In genomic region chr2:98472132-98472650, GRCh38 we compare ENCODE assay signal across 1 cellular context.
A peak's percentile ranks its signal among the peaks of the same experiment; 100 is the strongest.
TF ChIP-seq lines count a peak whose summit lies in the region.

No MANE protein-coding gene starts in this region.

TF ChIP-seq in K562, 482 proteins besides CTCF, POLR2A, EP300 and RAD21 (continued from another document and continues in another):
- no peak for TF ChIP-seq DPF2 (IDR thresholded peaks at IDR 0.05)
- no peak for TF ChIP-seq ZFX (CRISPR knock-in tag; IDR thresholded peaks at IDR 0.05)
- no peak for TF ChIP-seq MYNN (IDR thresholded peaks at IDR 0.05)
- no peak for TF ChIP-seq MYNN (CRISPR knock-in tag; IDR thresholded peaks at IDR 0.05)
- TF ChIP-seq ESRRA (IDR thresholded peaks at IDR 0.05; ENCODE audit: borderline replicate concordance, low read depth): no peak
- TF ChIP-seq ZNF280B (CRISPR knock-in tag; IDR thresholded peaks at IDR 0.05): no peak
- TF ChIP-seq IRF2 (CRISPR knock-in tag; IDR thresholded peaks at IDR 0.05): no peak
- peak; percentile 50 for TF ChIP-seq GATA2 (CRISPR knock-in tag; IDR thresholded peaks at IDR 0.05)
- TF ChIP-seq MED1 (CRISPR knock-in tag; IDR thresholded peaks at IDR 0.05; ENCODE audit: borderline replicate concordance): no peak
- TF ChIP-seq SRSF1 (IDR thresholded peaks at IDR 0.05; ENCODE audit: low read depth, low read length): no peak
- no peak for TF ChIP-seq SMARCB1 (IDR thresholded peaks at IDR 0.05; ENCODE audit: insufficient read length, low read depth)
- TF ChIP-seq HDAC8 (tag; IDR thresholded peaks at IDR 0.05): no peak
- no peak for TF ChIP-seq E2F6 (IDR thresholded peaks at IDR 0.05; ENCODE audit: borderline replicate concordance in 1 of 2, extremely low read depth in 1 of 2, insufficient read depth in 1 of 2, insufficient read length in 1 of 2, low read depth in 1 of 2, low read length in 1 of 2, poor library complexity in 1 of 2, severe bottlenecking in 1 of 2)
- no peak for TF ChIP-seq TAF9B (IDR thresholded peaks at IDR 0.05; ENCODE audit: partially characterized antibody)
- no peak for TF ChIP-seq ZNF280A (IDR thresholded peaks at IDR 0.05; ENCODE audit: low read depth, partially characterized antibody)
- no peak for TF ChIP-seq PHF8 (IDR thresholded peaks at IDR 0.05; ENCODE audit: borderline replicate concordance, low read length)
- TF ChIP-seq TRIM24 (IDR thresholded peaks at IDR 0.05): no peak
- no peak for TF ChIP-seq CSDE1 (IDR thresholded peaks at IDR 0.05)
- no peak for TF ChIP-seq ZFP30 (CRISPR knock-in tag; IDR thresholded peaks at IDR 0.05; ENCODE audit: borderline replicate concordance)
- TF ChIP-seq FOXK1 (CRISPR knock-in tag; IDR thresholded peaks at IDR 0.05; ENCODE audit: borderline replicate concordance): no peak
- TF ChIP-seq ZFPM2 (CRISPR knock-in tag; IDR thresholded peaks at IDR 0.05): no peak
- no peak for TF ChIP-seq SOX6 (IDR thresholded peaks at IDR 0.05)
- TF ChIP-seq L3MBTL2 (IDR thresholded peaks at IDR 0.05): no peak
- TF ChIP-seq BCOR (IDR thresholded peaks at IDR 0.05): no peak
- no peak for TF ChIP-seq ZNF778 (CRISPR knock-in tag; IDR thresholded peaks at IDR 0.05)
- no peak for TF ChIP-seq ZNF766 (CRISPR knock-in tag; conservative IDR thresholded peaks at IDR 0.05)
- TF ChIP-seq ZBTB49 (CRISPR knock-in tag; IDR thresholded peaks at IDR 0.05; ENCODE audit: borderline replicate concordance): no peak
- TF ChIP-seq FOXA3 (CRISPR knock-in tag; conservative IDR thresholded peaks at IDR 0.05 in 1 of 2, IDR thresholded peaks at IDR 0.05 in 1 of 2): no peak
- no peak for TF ChIP-seq U2AF2 (optimal IDR thresholded peaks at IDR 0.05; ENCODE audit: low read depth, low read length)
- peak; percentile 46; the same call in 1 of the 2 replicates for TF ChIP-seq TAL1 (IDR thresholded peaks at IDR 0.05)
- no peak for TF ChIP-seq CXXC5 (CRISPR knock-in tag; IDR thresholded peaks at IDR 0.05)
- TF ChIP-seq ELF2 (CRISPR knock-in tag; IDR thresholded peaks at IDR 0.05): no peak
- TF ChIP-seq TCF3 (CRISPR knock-in tag; IDR thresholded peaks at IDR 0.05): peak; percentile 36; the same call in 1 of the 2 replicates
- no peak for TF ChIP-seq ZBTB7A (IDR thresholded peaks at IDR 0.05; ENCODE audit: borderline replicate concordance, control insufficient read depth, low read depth, low read length)
- TF ChIP-seq ARID1B (IDR thresholded peaks at IDR 0.05): 0 out of 2 replicates have a peak, but pooled peaks have one; percentile 15
- TF ChIP-seq BRF2 (IDR thresholded peaks at IDR 0.05; ENCODE audit: borderline replicate concordance, insufficient read depth, insufficient read length): no peak
- TF ChIP-seq RBM39 (optimal IDR thresholded peaks at IDR 0.05; ENCODE audit: low read depth, low read length): no peak
- TF ChIP-seq TEAD1 (CRISPR knock-in tag; IDR thresholded peaks at IDR 0.05): no peak
- no peak for TF ChIP-seq FOXM1 (IDR thresholded peaks at IDR 0.05; ENCODE audit: low read depth)
- no peak for TF ChIP-seq FOXM1 (CRISPR knock-in tag; IDR thresholded peaks at IDR 0.05; ENCODE audit: low read depth)
- TF ChIP-seq ZNF239 (CRISPR knock-in tag; IDR thresholded peaks at IDR 0.05): no peak
- no peak for TF ChIP-seq ZNF175 (CRISPR knock-in tag; IDR thresholded peaks at IDR 0.05; ENCODE audit: low read depth)
- peak; percentile 79 for TF ChIP-seq CBFA2T2 (conservative IDR thresholded peaks at IDR 0.05)
- peak; percentile 83 for TF ChIP-seq NFIC (IDR thresholded peaks at IDR 0.05)
- no peak; the same call in none of the 2 replicates for TF ChIP-seq NCOR1 (IDR thresholded peaks at IDR 0.05)
- no peak for TF ChIP-seq MAFG (tag; conservative IDR thresholded peaks at IDR 0.05)
- no peak for TF ChIP-seq CHD7 (IDR thresholded peaks at IDR 0.05; ENCODE audit: low read depth, low read length)
